In the genomic region with DNA sequence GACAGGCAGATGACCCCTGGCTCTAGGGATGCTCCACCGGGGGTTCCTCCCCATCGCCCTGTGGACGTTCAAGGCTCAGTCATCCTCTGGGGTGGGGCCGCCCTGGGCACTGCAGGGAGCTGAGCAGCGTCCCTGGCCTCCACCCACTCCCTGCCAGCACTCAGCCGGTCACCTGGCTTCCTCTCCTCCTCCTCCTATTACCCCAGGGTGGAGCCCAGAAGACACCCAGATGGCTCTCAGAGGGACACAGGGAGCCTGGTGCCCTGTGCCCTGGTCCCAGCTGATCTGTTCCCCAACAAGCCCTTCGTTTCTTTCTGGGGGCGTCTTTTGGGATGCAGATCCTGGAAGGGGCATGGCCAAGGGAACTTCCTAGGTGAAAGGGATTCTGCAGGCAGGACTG, we compare ENCODE assay signal across 1 cellular context.
TF ChIP-seq lines count a peak whose summit lies in the region.

No MANE protein-coding gene starts in this region.

TF ChIP-seq in A549, 52 proteins besides CTCF, POLR2A, EP300 and RAD21:
- TF ChIP-seq HDAC2 (IDR thresholded peaks at IDR 0.05) (no peak), HMGXB4 (CRISPR knock-in tag; IDR thresholded peaks at IDR 0.05; ENCODE audit: borderline replicate concordance) (no peak)
